In genomic region chr10:69439350-69439739, GRCh38 we compare ENCODE assay signal across 11 cellular contexts. TPM values are rescaled to one million over a fixed set of nuclear protein-coding genes. Genes with fewer than 3 reads are reported as not detected.
DNase-seq lines count a peak whose midpoint lies in the region; ATAC-seq and TF ChIP-seq lines count a peak whose summit lies in the region.
"Had no signal": no experiment of that assay in that cellular context is flagged by ENCODE, and none has a peak within 500 bp of the region (broad histone marks: within the 10 kb centered on the region; RNA-seq: fewer than 3 reads in every experiment).

No MANE protein-coding gene starts in this region.

- H3K4me2 ChIP-seq in GM23338 (no peak overlapping the region), skeletal muscle satellite cell (ENCODE audit: low read length) (peak overlapping the region; percentile 66)

- H3K9me3 ChIP-seq in skeletal muscle satellite cell (replicated peaks; ENCODE audit: low read length) (no peaks in the 10 kb centered on the region), ovary (no peaks in the 10 kb centered on the region), ascending aorta (no peaks in the 10 kb centered on the region)

- no peak overlapping the region for H3K9ac ChIP-seq in skeletal muscle satellite cell (ENCODE audit: low read depth, low read length)

- POLR2A ChIA-PET in RWPE1 (lab: Yijun Ruan, JAX; ENCODE audit: low non-redundant PET), result no interaction called here

- TF ChIP-seq CTCF in GM23338 (conservative IDR thresholded peaks at IDR 0.05; ENCODE audit: low read depth in 2 of 2) (no peak), RWPE1 (conservative IDR thresholded peaks at IDR 0.05; ENCODE audit: low read depth) (no peak), glutamatergic neuron (IDR thresholded peaks at IDR 0.05; ENCODE audit: partially characterized antibody, unreplicated experiment) (no peak), ovary (IDR thresholded peaks at IDR 0.05) (no peak), ascending aorta (IDR thresholded peaks at IDR 0.05) (no peak)

- DNase-seq in GM23338 (ENCODE audit: low spot score) (no peak), RWPE1 (ENCODE audit: low spot score) (peak; percentile 92), glutamatergic neuron (no peak), activated T-cell treated with anti-CD3 and anti-CD28 coated beads for 4 hours (no peak), ovary (no peak), NCI-H2029 (lab: John Stamatoyannopoulos, UW) (no peak), ascending aorta (ENCODE audit: low spot score in 2 of 2) (no peak)
- DNase-seq: activated naive CD4-positive, alpha-beta T cell treated with anti-CD3 and anti-CD28 coated beads for 36 hours; NCI-H1092 treated with DMSO at 0.1 percent for 48 hours had no signal

- no peaks in the 10 kb centered on the region for H3F3A ChIP-seq in GM23338 (replicated peaks; ENCODE audit: low read depth)

- H3K27ac ChIP-seq in GM23338 (ENCODE audit: low read depth) (no peak overlapping the region), RWPE1 (peak overlapping the region; percentile 95), ovary (no peak overlapping the region), ascending aorta (no peak overlapping the region)

- H3K4me3 ChIP-seq in GM23338, result no peak overlapping the region
- no peak overlapping the region for H3K4me3 ChIP-seq in skeletal muscle satellite cell (ENCODE audit: low read length)
- H3K4me3 ChIP-seq in ovary, result no peak overlapping the region
- no peak overlapping the region for H3K4me3 ChIP-seq in ascending aorta
- H3K4me3 ChIP-seq: skin epidermis had no signal

- CTCF ChIA-PET in RWPE1 (lab: Yijun Ruan, JAX), result interaction anchor here (0.7 to 2.0 kb wide), 3 partner anchors 12 to 68 kb away, joined by 3 to 12 read pairs (median 4); partner anchors contain the start of gene TSPAN15

- ATAC-seq in GM23338, result peak; percentile 20; the same call in 2 of the 3 replicates

- H3K4me3 Mint-ChIP-seq in GM23338, result no peak overlapping the region
- no peak overlapping the region for H3K4me3 Mint-ChIP-seq in glutamatergic neuron (ENCODE audit: unreplicated experiment)
- H3K4me3 Mint-ChIP-seq: activated naive CD4-positive, alpha-beta T cell treated with anti-CD3 and anti-CD28 coated beads for 36 hours had no signal

- TF ChIP-seq EP300 in ovary (IDR thresholded peaks at IDR 0.05), result no peak

- H3K27ac Mint-ChIP-seq in GM23338 (no peak overlapping the region), glutamatergic neuron (ENCODE audit: unreplicated experiment) (peak overlapping the region; percentile 43)
- H3K27ac Mint-ChIP-seq: activated naive CD4-positive, alpha-beta T cell treated with anti-CD3 and anti-CD28 coated beads for 36 hours had no signal

- WGBS in ovary, 3 donors, result 43 to 61% (median 53%) methylated on average over 5 of the region's 5 CpGs

- intact Hi-C loops in ovary (cut with DNase I) (no loop called here), ascending aorta (cut with DNase I) (no loop called here)

- H3K9me3 Mint-ChIP-seq in GM23338 (peaks cover 9% of the 10 kb centered on the region), glutamatergic neuron (ENCODE audit: unreplicated experiment) (peaks cover 4% of the 10 kb centered on the region)
- H3K9me3 Mint-ChIP-seq: activated naive CD4-positive, alpha-beta T cell treated with anti-CD3 and anti-CD28 coated beads for 36 hours had no signal

- H3K4me1 Mint-ChIP-seq in GM23338 (peaks cover 11% of the 10 kb centered on the region), glutamatergic neuron (ENCODE audit: low read depth, unreplicated experiment) (peaks cover 37% of the 10 kb centered on the region)

- no peak for TF ChIP-seq POLR2A in ovary (IDR thresholded peaks at IDR 0.05)

- H4K20me1 ChIP-seq in GM23338 (replicated peaks; ENCODE audit: insufficient read depth), result no peaks in the 10 kb centered on the region; the same call in 1 of the 2 replicates

- peak overlapping the region; percentile 38; the same call in 1 of the 2 replicates for H2AFZ ChIP-seq in GM23338

- H3K27me3 ChIP-seq in GM23338 (ENCODE audit: insufficient read depth) (no peaks in the 10 kb centered on the region), skeletal muscle satellite cell (ENCODE audit: control insufficient read depth, insufficient read depth, low read length) (no peaks in the 10 kb centered on the region), ovary (no peaks in the 10 kb centered on the region), ascending aorta (no peaks in the 10 kb centered on the region)

- H3K9me2 ChIP-seq in GM23338 (ENCODE audit: insufficient read depth), result no peaks in the 10 kb centered on the region

- H3K4me1 ChIP-seq in GM23338 (ENCODE audit: insufficient read depth), result peaks cover 5% of the 10 kb centered on the region
- H3K4me1 ChIP-seq in skeletal muscle satellite cell (ENCODE audit: control insufficient read depth, insufficient read depth, low read length), result peaks cover 30% of the 10 kb centered on the region
- no peaks in the 10 kb centered on the region for H3K4me1 ChIP-seq in ovary (ENCODE audit: insufficient read depth)
- peaks cover 0 to 4% of the 10 kb centered on the region in 2 donors for H3K4me1 ChIP-seq in ascending aorta

- H3K36me3 ChIP-seq in GM23338 (ENCODE audit: insufficient read depth) (no peaks in the 10 kb centered on the region), skeletal muscle satellite cell (ENCODE audit: insufficient read depth, low read length) (no peaks in the 10 kb centered on the region), ovary (no peaks in the 10 kb centered on the region), ascending aorta (no peaks in the 10 kb centered on the region)

- H3K27me3 Mint-ChIP-seq in GM23338 (ENCODE audit: insufficient read depth, low read depth, poor library complexity) (peaks cover 16% of the 10 kb centered on the region), glutamatergic neuron (ENCODE audit: unreplicated experiment) (peaks cover 2% of the 10 kb centered on the region)

- H3K79me2 ChIP-seq in GM23338 (replicated peaks; ENCODE audit: insufficient read depth), result no peaks in the 10 kb centered on the region

- H3K36me3 Mint-ChIP-seq in GM23338 (ENCODE audit: low read depth) (no peaks in the 10 kb centered on the region; the same call in 1 of the 3 replicates), glutamatergic neuron (ENCODE audit: unreplicated experiment) (peaks cover 7% of the 10 kb centered on the region)

TF ChIP-seq in GM23338, 12 proteins besides CTCF, POLR2A, EP300 and RAD21:
- no peak for TF ChIP-seq STAT1 (IDR thresholded peaks at IDR 0.05; ENCODE audit: unreplicated experiment)
- no peak for TF ChIP-seq POLR2AphosphoS5 (IDR thresholded peaks at IDR 0.05; ENCODE audit: low read depth)
- TF ChIP-seq ETS1 (IDR thresholded peaks at IDR 0.05), result no peak
- no peak for TF ChIP-seq CREB1 (CRISPR knock-in tag; IDR thresholded peaks at IDR 0.05; ENCODE audit: low read depth)
- TF ChIP-seq ZNF331 (CRISPR knock-in tag; IDR thresholded peaks at IDR 0.05; ENCODE audit: low read depth), result no peak
- no peak for TF ChIP-seq REST (IDR thresholded peaks at IDR 0.05; ENCODE audit: unreplicated experiment)
- TF ChIP-seq NANOG (IDR thresholded peaks at IDR 0.05; ENCODE audit: borderline replicate concordance), result no peak
- TF ChIP-seq JUNB (IDR thresholded peaks at IDR 0.05; ENCODE audit: unreplicated experiment), result no peak

RNA-seq across cellular contexts. Expression of gene TSPAN15, which starts 11.9 kb away (rescaled TPM):
- total RNA-seq in GM23338 (2014; rRNA removed; shearing (Covaris generic)), result 10.1 and 12.5 TPM in 2 replicates
- 6.6 TPM in 2 replicates for polyA plus RNA-seq in GM23338 (2016; fragmentation: Nextera tagmentation; extraction: Ambion mirVana)
- total RNA-seq in glutamatergic neuron (ENCODE audit: unreplicated experiment), result 49.8 TPM
- 0.22 and 0.25 TPM in 2 replicates for total RNA-seq in skeletal muscle satellite cell (2012; rRNA removed)
- 10 to 100 TPM in 3 of 7 donors, 1 to 10 TPM in 4; 2.8 to 13.7 (median 5.6) TPM for total RNA-seq in ovary
- 10 to 100 TPM in 1 of 2 donors, 1 to 10 TPM in 1; 5.1 to 13.7 TPM for polyA plus RNA-seq in ovary
- total RNA-seq in ascending aorta, result 31.9 TPM

RNA-seq across cellular contexts. Expression of gene TACR2, which starts 22.6 kb away (rescaled TPM):
- total RNA-seq in GM23338 (2014; rRNA removed; shearing (Covaris generic)), result 0.54 TPM in 1 of 2 replicates, not detected in the other
- polyA plus RNA-seq in GM23338 (2016; fragmentation: Nextera tagmentation; extraction: Ambion mirVana), result not detected in 2 replicates
- total RNA-seq in glutamatergic neuron (ENCODE audit: unreplicated experiment), result not detected
- 0.44 TPM in 1 of 2 replicates, not detected in the other for total RNA-seq in skeletal muscle satellite cell (2012; rRNA removed)
- total RNA-seq in ovary, result 1 to 10 TPM; 1.0 to 6.2 (median 2.2) TPM
- polyA plus RNA-seq in ovary, result 1 to 10 TPM; 1.4 to 2.5 TPM
- total RNA-seq in ascending aorta, result not detected
- total RNA-seq: activated naive CD4-positive, alpha-beta T cell treated with anti-CD3 and anti-CD28 coated beads for 36 hours had no signal
